8 cellular contexts compared by ENCODE assay signal in the genomic region with DNA sequence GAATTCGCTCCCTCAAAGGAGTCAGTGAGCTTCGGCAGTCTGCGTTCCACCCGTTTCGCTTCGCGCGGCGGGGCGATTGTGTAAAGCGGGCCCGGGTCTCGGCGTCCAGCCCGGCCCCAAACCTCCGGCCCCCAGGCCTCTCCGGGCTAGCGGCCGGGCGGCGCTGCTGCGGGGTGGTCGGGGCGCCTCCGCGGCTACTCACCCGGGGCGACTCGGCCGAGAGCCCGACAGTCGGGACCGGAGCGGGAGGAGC. TPM values are rescaled to one million over a fixed set of nuclear protein-coding genes. Genes with fewer than 3 reads are reported as not detected.
DNase-seq lines count a peak whose midpoint lies in the region; ATAC-seq, FAIRE-seq and TF ChIP-seq lines count a peak whose summit lies in the region.

No MANE protein-coding gene starts in this region.

- 1 to 2% (median 1%) methylated on average over 19 to 34 of the region's 34 CpGs for WGBS in psoas muscle, 3 donors

- H3K4me1 ChIP-seq in Peyer's patch (peaks cover 0 to 17% (median 7%) of the 10 kb centered on the region in 4 donors), psoas muscle (peaks cover 4% of the 10 kb centered on the region)

- no peak for TF ChIP-seq CTCF in GM12865 (IDR thresholded peaks at IDR 0.05; ENCODE audit: insufficient read depth, low read depth, low read length, missing control alignments)
- no peak for TF ChIP-seq CTCF in Peyer's patch (IDR thresholded peaks at IDR 0.05)
- TF ChIP-seq CTCF in fibroblast of mammary gland (conservative IDR thresholded peaks at IDR 0.05; ENCODE audit: control insufficient read depth, insufficient read depth, low read depth, low read length): no peak
- TF ChIP-seq CTCF in psoas muscle (IDR thresholded peaks at IDR 0.05): no peak

- no peak for TF ChIP-seq POLR2A in Peyer's patch (IDR thresholded peaks at IDR 0.05)
- TF ChIP-seq POLR2A in H54 (IDR thresholded peaks at IDR 0.05; ENCODE audit: low read depth, low read length): no peak

- no peaks in the 10 kb centered on the region for H3K27me3 ChIP-seq in Peyer's patch
- H3K27me3 ChIP-seq in psoas muscle (ENCODE audit: insufficient read depth in 3 of 3, low read length in 2 of 3): no peaks in the 10 kb centered on the region

- H3K36me3 ChIP-seq in Peyer's patch (no peaks in the 10 kb centered on the region), psoas muscle (ENCODE audit: insufficient read depth in 1 of 2, low read depth in 1 of 2) (no peaks in the 10 kb centered on the region)

- H3K9me3 ChIP-seq in Peyer's patch: no peaks in the 10 kb centered on the region
- no peaks in the 10 kb centered on the region for H3K9me3 ChIP-seq in psoas muscle

- no peak for FAIRE-seq in H54 (lab: Jason Lieb, UNC)

- no peak for ATAC-seq in psoas muscle
- ATAC-seq in GM19351 (IDR thresholded peaks at IDR 0.05; ENCODE audit: unreplicated experiment): no peak

- H3K27ac ChIP-seq in Peyer's patch: peak overlapping the region; percentile 58 to 97 (median 83)
- H3K27ac ChIP-seq in psoas muscle: peak overlapping the region; percentile 86

- peak overlapping the region; percentile 56 for H3K4me3 ChIP-seq in GM12865 (ENCODE audit: low read depth, low read length)
- peak overlapping the region; percentile 43 to 83 (median 72) for H3K4me3 ChIP-seq in Peyer's patch
- H3K4me3 ChIP-seq in fibroblast of mammary gland (ENCODE audit: control insufficient read depth, low read depth, low read length): peak overlapping the region; percentile 29
- peak overlapping the region; percentile 89 for H3K4me3 ChIP-seq in psoas muscle

- DNase-seq in GM12865 (ENCODE audit: low read depth) (no peak), Peyer's patch (no peak), fibroblast of mammary gland (ENCODE audit: low read depth) (no peak), psoas muscle (no peak), GOT3 (lab: John Stamatoyannopoulos, UW) (no peak), H54 (ENCODE audit: insufficient read length, low spot score) (no peak), DMS114 treated with DMSO at 0.1 percent for 48 hours (lab: John Stamatoyannopoulos, UW; ENCODE audit: unreplicated experiment) (no peak)

- intact Hi-C loops in psoas muscle (cut with DNase I): loop anchor here in 1 of 2 donors (5.0 kb wide), 1 partner anchor 36 kb away; a partner anchor contains a TSS

RNA-seq across cellular contexts. Expression of a gene that starts 0.4 kb away (rescaled TPM):
- total RNA-seq in Peyer's patch (100 to 1,000 TPM in 2 of 4 donors, 10 to 100 TPM in 2; 57.8 to 126 (median 94.2) TPM), psoas muscle (1 to 10 TPM; 1.8 to 6.1 (median 3.5) TPM)
- polyA plus RNA-seq in psoas muscle: 1 to 10 TPM in 2 of 3 donors, under 1 TPM in 1; 0.29 to 2.0 (median 1.1) TPM

RNA-seq across cellular contexts. Expression of a gene that starts 0.6 kb away (rescaled TPM):
- total RNA-seq in Peyer's patch: 10 to 100 TPM; 18.2 to 38.5 (median 32.4) TPM
- total RNA-seq in psoas muscle: 1 to 10 TPM in 1 of 4 donors, under 1 TPM in 3; 0.34 to 1.3 (median 0.71) TPM
- 1 to 10 TPM in 1 of 3 donors, under 1 TPM in 2; 0.08 to 1.3 (median 0.96) TPM for polyA plus RNA-seq in psoas muscle

RNA-seq across cellular contexts. Expression of a gene that starts 36.1 kb away (rescaled TPM):
- 10 to 100 TPM; 13.7 to 53.6 (median 24.9) TPM for total RNA-seq in Peyer's patch
- total RNA-seq in psoas muscle: 10 to 100 TPM; 14.1 to 24.3 (median 19.6) TPM
- polyA plus RNA-seq in psoas muscle: 10 to 100 TPM in 2 of 3 donors, 1 to 10 TPM in 1; 8.9 to 15.2 (median 12.3) TPM

RNA-seq across cellular contexts. Expression of a gene that starts 45.9 kb away (rescaled TPM):
- 10 to 100 TPM; 26.1 to 69.7 (median 41.9) TPM for total RNA-seq in Peyer's patch
- 10 to 100 TPM; 46.3 to 74.8 (median 54.7) TPM for total RNA-seq in psoas muscle
- 100 to 1,000 TPM in 2 of 3 donors, 10 to 100 TPM in 1; 88.6 to 207 (median 135) TPM for polyA plus RNA-seq in psoas muscle

Comparison
In these comparisons a context has a peak if more than half of its experiments do, and no peak if none do; other contexts are left out.
1. H3K4me3 ChIP-seq: peak in every context shown above with its lines; median percentile 89 in psoas muscle; 72 in Peyer's patch; 56 in GM12865; 29 in fibroblast of mammary gland.
2. RNA of a gene that starts 0.4 kb away (total RNA-seq): 57.8 to 126 TPM in Peyer's patch; 1.8 to 6.1 TPM in psoas muscle; every median in the first group is over 4 times any median in the second.
3. RNA of a gene that starts 0.6 kb away (total RNA-seq): 18.2 to 38.5 TPM in Peyer's patch; 0.34 to 1.3 TPM in psoas muscle; every median in the first group is over 4 times any median in the second.